In genomic region chr6:109236140-109237081, GRCh38 we compare ENCODE assay signal across 8 cellular contexts.
DNase-seq lines count a peak whose midpoint lies in the region; ATAC-seq and TF ChIP-seq lines count a peak whose summit lies in the region.

No MANE protein-coding gene starts in this region.

- H3K9me3 ChIP-seq in psoas muscle = no peaks in the 10 kb centered on the region

- peaks cover 0 to 11% of the 10 kb centered on the region in 2 donors for H3K9me3 Mint-ChIP-seq in activated naive CD4-positive, alpha-beta T cell treated with anti-CD3 and anti-CD28 coated beads, Interleukin-2, amount 50 U/mL, for 72 hours

- intact Hi-C loops in Right ventricle myocardium superior (cut with DNase I) (no loop called here), cardiac septum (cut with DNase I) (no loop called here), psoas muscle (cut with DNase I) (loop anchor here in 1 of 2 donors (10.0 kb wide), 1 partner anchor 48 kb away; no protein-coding TSS in a partner anchor)

- peak overlapping the region in 1 of 2 donors; percentile 22 for H3K27ac Mint-ChIP-seq in activated naive CD4-positive, alpha-beta T cell treated with anti-CD3 and anti-CD28 coated beads, Interleukin-2, amount 50 U/mL, for 72 hours

- no peaks in the 10 kb centered on the region for H3K27me3 ChIP-seq in psoas muscle (ENCODE audit: insufficient read depth in 3 of 3, low read length in 2 of 3)

- peaks cover 25% of the 10 kb centered on the region for H3K4me1 ChIP-seq in psoas muscle

- H3K4me3 ChIP-seq in psoas muscle = no peak overlapping the region

- 80 to 81% (median 81%) methylated on average over 17 to 18 of the region's 18 CpGs for WGBS in psoas muscle, 3 donors

- ATAC-seq in Right ventricle myocardium superior (ENCODE audit: poor library complexity) (peak; percentile 66), GM19463 (IDR thresholded peaks at IDR 0.05; ENCODE audit: unreplicated experiment) (no peak), GM18870 (IDR thresholded peaks at IDR 0.05; ENCODE audit: unreplicated experiment) (no peak), psoas muscle (no peak)
- peak; percentile 67 to 72 for ATAC-seq in activated naive CD4-positive, alpha-beta T cell treated with anti-CD3 and anti-CD28 coated beads, Interleukin-2, amount 50 U/mL, for 72 hours

- no peak for TF ChIP-seq CTCF in psoas muscle (IDR thresholded peaks at IDR 0.05)

- no peak overlapping the region for H3K27ac ChIP-seq in psoas muscle

- peaks cover 0 to 5% of the 10 kb centered on the region in 2 donors for H3K36me3 Mint-ChIP-seq in activated naive CD4-positive, alpha-beta T cell treated with anti-CD3 and anti-CD28 coated beads, Interleukin-2, amount 50 U/mL, for 72 hours

- H3K36me3 ChIP-seq in psoas muscle (ENCODE audit: insufficient read depth in 1 of 2, low read depth in 1 of 2) = no peaks in the 10 kb centered on the region

- DNase-seq in Right ventricle myocardium superior (no peak), cardiac septum (ENCODE audit: low spot score) (no peak), NCI-H510A (lab: John Stamatoyannopoulos, UW) (peak; percentile 9), nucleus accumbens (lab: John Stamatoyannopoulos, UW) (peak in 30 of 56 donors; percentile 2 to 56 (median 18)), psoas muscle (no peak)
- DNase-seq in activated naive CD4-positive, alpha-beta T cell treated with anti-CD3 and anti-CD28 coated beads, Interleukin-2, amount 50 U/mL, for 72 hours (ENCODE audit: low spot score in 2 of 2) = peak in 1 of 2 donors; percentile 7

Comparison
In these comparisons a context has a peak if more than half of its experiments do, and no peak if none do; other contexts are left out.
1. ATAC-seq: peak in Right ventricle myocardium superior (single experiment) and activated naive CD4-positive, alpha-beta T cell treated with anti-CD3 and anti-CD28 coated beads, Interleukin-2, amount 50 U/mL, for 72 hours (2 of 2); none in GM19463 (single experiment), GM18870 (single experiment) and psoas muscle (0 of 4).
2. DNase-seq: peak in NCI-H510A (single experiment) and nucleus accumbens (30 of 56); none in Right ventricle myocardium superior (single experiment), cardiac septum (single experiment) and psoas muscle (0 of 2).